ENCODE assay signal across 10 cellular contexts in the genomic region with DNA sequence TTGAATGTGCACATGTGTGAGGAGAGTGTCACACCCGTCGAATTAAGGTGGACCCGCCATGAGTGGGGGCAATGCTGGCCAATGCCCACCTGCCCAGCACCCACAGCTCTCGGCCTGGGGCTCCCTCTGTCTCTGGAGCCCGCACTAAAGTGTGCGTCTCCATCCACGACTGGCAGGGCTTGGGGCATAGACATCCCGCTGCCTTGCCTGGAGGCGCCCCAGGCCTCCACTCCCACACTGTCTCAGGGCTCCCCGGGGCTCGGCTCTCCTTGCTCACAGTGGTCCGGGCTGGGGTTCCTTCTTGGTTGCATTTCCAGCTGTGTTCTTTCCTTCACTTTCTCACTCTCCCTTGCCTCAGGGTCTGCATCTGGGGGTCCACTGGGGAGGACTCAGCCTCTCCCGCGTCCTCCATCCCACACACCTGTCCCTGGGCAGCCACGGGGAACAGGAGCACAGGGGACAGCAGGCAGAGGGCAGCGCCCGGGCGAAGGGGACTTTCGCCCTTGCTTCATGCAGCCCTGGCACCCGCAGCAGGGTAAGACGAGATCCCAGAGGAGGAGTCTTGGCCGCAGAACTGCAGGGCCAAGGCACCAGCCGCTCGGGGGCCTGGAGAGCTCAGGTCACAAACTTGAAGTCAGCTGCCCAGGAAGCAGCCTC. TPM values are rescaled to one million over a fixed set of nuclear protein-coding genes. Genes with fewer than 3 reads are reported as not detected.
A peak's percentile ranks its signal among the peaks of the same experiment; 100 is the strongest.
DNase-seq lines count a peak whose midpoint lies in the region; ATAC-seq, FAIRE-seq and TF ChIP-seq lines count a peak whose summit lies in the region.
"Had no signal": no experiment of that assay in that cellular context is flagged by ENCODE, and none has a peak within 500 bp of the region (broad histone marks: within the 10 kb centered on the region; RNA-seq: fewer than 3 reads in every experiment).

No MANE protein-coding gene starts in this region.

- no peaks in the 10 kb centered on the region for H3K36me3 Mint-ChIP-seq in activated T-helper 17 cell treated with anti-CD3 and anti-CD28 coated beads, Interleukin-2, amount 50 U/mL, for 72 hours (ENCODE audit: low read depth)

- H3K27ac ChIP-seq in C4-2B, result peak overlapping the region; percentile 94
- H3K27ac ChIP-seq in IMR-90 (ENCODE audit: insufficient read depth, low read length), result no peak overlapping the region
- H3K27ac ChIP-seq in mesenchymal stem cell (ENCODE audit: low read length, poor library complexity, severe bottlenecking), result no peak overlapping the region

- H2BK5ac ChIP-seq in IMR-90 (ENCODE audit: low read depth, low read length, poor library complexity, severe bottlenecking) (no peak overlapping the region), mesenchymal stem cell (ENCODE audit: low read depth, low read length, poor library complexity, severe bottlenecking) (no peak overlapping the region)

- H3K27me3 Mint-ChIP-seq in activated T-helper 17 cell treated with anti-CD3 and anti-CD28 coated beads, Interleukin-2, amount 50 U/mL, for 72 hours, result no peaks in the 10 kb centered on the region

- H3K18ac ChIP-seq in IMR-90 (ENCODE audit: low read depth, low read length), result no peak overlapping the region
- no peak overlapping the region for H3K18ac ChIP-seq in mesenchymal stem cell (ENCODE audit: low read depth in 1 of 2, low read length in 2 of 2)

- no peak overlapping the region for H3K4me3 ChIP-seq in IMR-90 (ENCODE audit: insufficient read depth, low read depth, low read length)
- no peak overlapping the region for H3K4me3 ChIP-seq in mesenchymal stem cell (ENCODE audit: insufficient read depth in 1 of 2, low read depth in 1 of 2, low read length in 2 of 2)

- H3K9me3 ChIP-seq in IMR-90 (ENCODE audit: control insufficient read depth, insufficient read depth, low read length), result no peaks in the 10 kb centered on the region
- H3K9me3 ChIP-seq in mesenchymal stem cell (ENCODE audit: control insufficient read depth, low read length), result no peaks in the 10 kb centered on the region

- H4K20me1 ChIP-seq in IMR-90 (ENCODE audit: insufficient read depth, low read length), result no peaks in the 10 kb centered on the region

- H3K9me1 ChIP-seq in IMR-90 (ENCODE audit: insufficient read depth, low read length), result no peaks in the 10 kb centered on the region; the same call in 1 of the 2 replicates

- no peak for TF ChIP-seq RAD21 in IMR-90 (IDR thresholded peaks at IDR 0.05; ENCODE audit: low read length)

- CTCF ChIA-PET in IMR-90 (lab: Yijun Ruan, JAX), result no interaction called here

- no peak overlapping the region for H2AK5ac ChIP-seq in IMR-90 (ENCODE audit: low read depth, low read length)
- H2AK5ac ChIP-seq in mesenchymal stem cell (ENCODE audit: low read length, severe bottlenecking), result no peak overlapping the region

- BruUV-seq in IMR-90 (replicated peaks; lab: Mats Ljungman, UMichigan), result no TSS peak

- H4K91ac ChIP-seq in IMR-90 (ENCODE audit: insufficient read depth, low read depth, low read length) (no peak overlapping the region), mesenchymal stem cell (ENCODE audit: low read length) (no peak overlapping the region)

- TF ChIP-seq POLR2A in IMR-90 (IDR thresholded peaks at IDR 0.05; ENCODE audit: low read depth, low read length), result no peak

- peak overlapping the region in 1 of 2 experiments; percentile 63; a peak in 1 of 4 replicates for H4K8ac ChIP-seq in IMR-90 (ENCODE audit: low read depth in 2 of 2, low read length in 2 of 2)
- peak overlapping the region; percentile 27 for H4K8ac ChIP-seq in mesenchymal stem cell (ENCODE audit: low read length)

- H3K56ac ChIP-seq in IMR-90 (ENCODE audit: extremely low read depth, insufficient read depth, low read length), result no peak overlapping the region

- POLR2A ChIA-PET in IMR-90 (lab: Charles Lee; ENCODE audit: unreplicated experiment), result no interaction called here

- H4K5ac ChIP-seq in IMR-90 (ENCODE audit: low read depth, low read length), result no peak overlapping the region

- ATAC-seq in IMR-90 (ENCODE audit: low read depth), result no peak
- no peak for ATAC-seq in activated T-helper 17 cell treated with anti-CD3 and anti-CD28 coated beads, Interleukin-2, amount 50 U/mL, for 72 hours (replicated peaks)

- H3K9ac ChIP-seq in IMR-90 (ENCODE audit: low read depth, low read length), result no peak overlapping the region
- no peak overlapping the region for H3K9ac ChIP-seq in mesenchymal stem cell (ENCODE audit: low read length)

- intact Hi-C loops in IMR-90 (cut with micrococcal nuclease), result no loop called here

- H3K4me1 ChIP-seq in IMR-90 (ENCODE audit: control insufficient read depth, insufficient read depth, low read length) (peaks cover 5% of the 10 kb centered on the region; the same call in 1 of the 2 replicates), mesenchymal stem cell (ENCODE audit: control insufficient read depth, insufficient read depth, low read depth, low read length) (no peaks in the 10 kb centered on the region)

- H3K79me1 ChIP-seq in IMR-90 (ENCODE audit: low read depth in 1 of 2, low read length in 2 of 2) (no peaks in the 10 kb centered on the region), mesenchymal stem cell (replicated peaks; ENCODE audit: low read length, poor library complexity, severe bottlenecking) (no peaks in the 10 kb centered on the region)

- H3K4ac ChIP-seq in IMR-90 (ENCODE audit: low read depth, low read length) (no peak overlapping the region), mesenchymal stem cell (ENCODE audit: low read depth in 1 of 2, low read length in 2 of 2) (no peak overlapping the region)

- H3K9me3 Mint-ChIP-seq in activated T-helper 17 cell treated with anti-CD3 and anti-CD28 coated beads, Interleukin-2, amount 50 U/mL, for 72 hours, result no peaks in the 10 kb centered on the region

- H3K27me3 ChIP-seq in IMR-90 (ENCODE audit: control insufficient read depth, insufficient read depth, low read length) (peaks cover 2% of the 10 kb centered on the region; the same call in 1 of the 2 replicates), mesenchymal stem cell (ENCODE audit: control insufficient read depth in 1 of 2, insufficient read depth in 1 of 2, low read length in 2 of 2) (peaks cover 38 to 43% of the 10 kb centered on the region in 2 experiments)

- no peak for FAIRE-seq in D721Med (lab: Jason Lieb, UNC)
- FAIRE-seq: astrocyte had no signal

- dilution Hi-C loops in IMR-90 (cut with HindIII; ENCODE audit: low sequenced_read_pairs, unreplicated experiment), result no loop called here

- H2AFZ ChIP-seq in IMR-90 (replicated peaks; ENCODE audit: low read length, poor library complexity) (peak overlapping the region; percentile 61), mesenchymal stem cell (ENCODE audit: low read depth, low read length) (no peak overlapping the region)

- in situ Hi-C loops in IMR-90 (cut with MboI; ENCODE audit: low sequenced_read_pairs), result no loop called here

- no peak overlapping the region for H2BK15ac ChIP-seq in IMR-90 (ENCODE audit: low read depth, low read length)
- H2BK15ac ChIP-seq in mesenchymal stem cell (ENCODE audit: low read depth, poor library complexity, severe bottlenecking), result no peak overlapping the region

- peak overlapping the region; percentile 97 for H3K27ac Mint-ChIP-seq in activated T-helper 17 cell treated with anti-CD3 and anti-CD28 coated beads, Interleukin-2, amount 50 U/mL, for 72 hours

- H2BK12ac ChIP-seq in mesenchymal stem cell (ENCODE audit: low read length in 2 of 2), result no peak overlapping the region

- no peak overlapping the region for H2BK20ac ChIP-seq in IMR-90 (ENCODE audit: low read depth, low read length)

- peak overlapping the region; percentile 71 for H3K4me3 Mint-ChIP-seq in activated T-helper 17 cell treated with anti-CD3 and anti-CD28 coated beads, Interleukin-2, amount 50 U/mL, for 72 hours

- WGBS in IMR-90 (ENCODE audit: extremely low coverage in 2 of 2, insufficient read length in 1 of 2), 2 experiments, result 85% methylated on average over 8 of the region's 24 CpGs; no CpG with 5 or more reads in 1 of the 2 experiments
- WGBS in mesenchymal stem cell, result 96% methylated on average over 24 of the region's 24 CpGs

- H3K36me3 ChIP-seq in IMR-90 (ENCODE audit: control insufficient read depth, insufficient read depth, low read length), result no peaks in the 10 kb centered on the region
- H3K36me3 ChIP-seq in mesenchymal stem cell (ENCODE audit: control insufficient read depth in 1 of 2, insufficient read depth in 2 of 2, low read depth in 1 of 2, low read length in 2 of 2), result no peaks in the 10 kb centered on the region

- TF ChIP-seq CTCF in C4-2B (conservative IDR thresholded peaks at IDR 0.05) (no peak), IMR-90 (conservative IDR thresholded peaks at IDR 0.05; ENCODE audit: low read depth, low read length) (no peak), GM20000 (IDR thresholded peaks at IDR 0.05; ENCODE audit: extremely low read depth, missing control alignments) (no peak), D721Med (IDR thresholded peaks at IDR 0.05; ENCODE audit: insufficient read depth, missing control alignments) (no peak)

- no peak overlapping the region for H3K23ac ChIP-seq in IMR-90 (ENCODE audit: low read depth, low read length)
- H3K23ac ChIP-seq in mesenchymal stem cell (ENCODE audit: low read length in 2 of 2), result no peak overlapping the region

- H3K4me2 ChIP-seq in IMR-90 (ENCODE audit: low read depth, low read length), result no peak overlapping the region
- H3K4me2 ChIP-seq in mesenchymal stem cell (ENCODE audit: low read length, poor library complexity, severe bottlenecking), result no peak overlapping the region

- H3K14ac ChIP-seq in IMR-90 (replicated peaks; ENCODE audit: low read depth, low read length) (no peak overlapping the region), mesenchymal stem cell (ENCODE audit: low read length in 2 of 2) (no peak overlapping the region)

- H2BK120ac ChIP-seq in IMR-90 (ENCODE audit: low read depth, low read length) (no peak overlapping the region), mesenchymal stem cell (ENCODE audit: low read depth, low read length) (no peak overlapping the region)

- peaks cover 23% of the 10 kb centered on the region for H3K4me1 Mint-ChIP-seq in activated T-helper 17 cell treated with anti-CD3 and anti-CD28 coated beads, Interleukin-2, amount 50 U/mL, for 72 hours

- DNase-seq in IMR-90 (no peak), mesenchymal stem cell (no peak), GM20000 (ENCODE audit: low spot score) (no peak), islet precursor cell (no peak), D721Med (ENCODE audit: insufficient read length, low spot score) (no peak), putamen (ENCODE audit: low spot score) (no peak)

- no peak overlapping the region for H2AK9ac ChIP-seq in IMR-90 (replicated peaks; ENCODE audit: low read depth, low read length, poor library complexity)

RNA-seq across cellular contexts. Expression of gene MRGBP, which starts 20.1 kb away (rescaled TPM):
- 18.3 and 21.9 TPM in 2 replicates for total RNA-seq in IMR-90 (2012; rRNA removed)
- 15.5 and 17.7 TPM in 2 replicates for polyA plus RNA-seq in IMR-90 (2012; rRNA removed)
- 14.9 and 16.0 TPM in 2 replicates for polyA plus RNA-seq in IMR-90 (2012; cell fraction: cytosol; rRNA removed)
- 21.4 and 23.1 TPM in 2 replicates for polyA plus RNA-seq in IMR-90 (2012; cell fraction: nucleus; rRNA removed; ENCODE audit: low replicate concordance)
- total RNA-seq in activated T-helper 17 cell treated with anti-CD3 and anti-CD28 coated beads, Interleukin-2, amount 50 U/mL, for 72 hours, result 10 to 100 TPM; 16.0 to 20.5 TPM
- 14.2 TPM for polyA plus RNA-seq in mesenchymal stem cell (2013, experiment 1 of 2)
- 14.5 TPM for polyA plus RNA-seq in mesenchymal stem cell (2013, experiment 2 of 2)

RNA-seq across cellular contexts. Expression of gene OGFR, which starts 28.5 kb away (rescaled TPM):
- total RNA-seq in IMR-90 (2012; rRNA removed), result 22.4 and 26.9 TPM in 2 replicates
- 30.1 and 38.2 TPM in 2 replicates for polyA plus RNA-seq in IMR-90 (2012; rRNA removed)
- 45.5 and 52.1 TPM in 2 replicates for polyA plus RNA-seq in IMR-90 (2012; cell fraction: cytosol; rRNA removed)
- 73.9 and 106 TPM in 2 replicates for polyA plus RNA-seq in IMR-90 (2012; cell fraction: nucleus; rRNA removed; ENCODE audit: low replicate concordance)
- total RNA-seq in activated T-helper 17 cell treated with anti-CD3 and anti-CD28 coated beads, Interleukin-2, amount 50 U/mL, for 72 hours, result 10 to 100 TPM; 42.3 to 52.6 TPM
- 28.3 TPM for polyA plus RNA-seq in mesenchymal stem cell (2013, experiment 1 of 2)
- polyA plus RNA-seq in mesenchymal stem cell (2013, experiment 2 of 2), result 27.4 TPM

RNA-seq across cellular contexts. Expression of gene COL9A3, which starts 40.7 kb away (rescaled TPM):
- total RNA-seq in IMR-90 (2012; rRNA removed), result 0.28 and 0.36 TPM in 2 replicates
- 1.4 TPM in 2 replicates for polyA plus RNA-seq in IMR-90 (2012; rRNA removed)
- polyA plus RNA-seq in IMR-90 (2012; cell fraction: cytosol; rRNA removed), result 2.3 and 2.9 TPM in 2 replicates
- 11.3 and 14.6 TPM in 2 replicates for polyA plus RNA-seq in IMR-90 (2012; cell fraction: nucleus; rRNA removed; ENCODE audit: low replicate concordance)
- total RNA-seq in activated T-helper 17 cell treated with anti-CD3 and anti-CD28 coated beads, Interleukin-2, amount 50 U/mL, for 72 hours, result not detected
- 0.79 TPM for polyA plus RNA-seq in mesenchymal stem cell (2013, experiment 1 of 2)
- 0.44 TPM for polyA plus RNA-seq in mesenchymal stem cell (2013, experiment 2 of 2)
- total RNA-seq: myocyte had no signal
